8 cellular contexts compared by ENCODE assay signal in genomic region chr2:86038291-86039081, GRCh38.
A peak's percentile ranks its signal among the peaks of the same experiment; 100 is the strongest.
DNase-seq lines count a peak whose midpoint lies in the region; ATAC-seq and TF ChIP-seq lines count a peak whose summit lies in the region.

No MANE protein-coding gene starts in this region.

- no peak overlapping the region for H3K9ac ChIP-seq in mucosa of rectum (ENCODE audit: low read depth in 1 of 2, low read length in 2 of 2)

- in situ Hi-C loops in astrocyte of the spinal cord (cut with HindIII; ENCODE audit: low sequenced_read_pairs), result no loop called here

- DNase-seq in T follicular helper cell (ENCODE audit: low read depth) (peak; percentile 79), astrocyte of the spinal cord (ENCODE audit: low read depth, low spot score) (peak; percentile 71), HPDE6-E6E7 (ENCODE audit: extremely low spot score) (no peak), BE2C (no peak), NCI-H2171 (lab: John Stamatoyannopoulos, UW) (no peak)

- H3K4me1 ChIP-seq in mucosa of rectum (ENCODE audit: control insufficient read depth in 2 of 2, insufficient read depth in 2 of 2, low read length in 2 of 2), result peaks cover 30 to 31% of the 10 kb centered on the region in 2 donors
- no peaks in the 10 kb centered on the region for H3K4me1 ChIP-seq in BE2C

- H3K27ac ChIP-seq in mucosa of rectum (ENCODE audit: low read depth in 2 of 2, low read length in 2 of 2) (peak overlapping the region; percentile 77 to 93), temporal lobe (ENCODE audit: low read depth, low read length) (peak overlapping the region; percentile 95)

- TF ChIP-seq CTCF in astrocyte of the spinal cord (IDR thresholded peaks at IDR 0.05; ENCODE audit: low read depth, low read length) (no peak), BE2C (IDR thresholded peaks at IDR 0.05; ENCODE audit: low read depth, low read length) (no peak)

- ATAC-seq in GM19463 (IDR thresholded peaks at IDR 0.05; ENCODE audit: unreplicated experiment), result peak; percentile 49

- no peaks in the 10 kb centered on the region for H3K9me3 ChIP-seq in mucosa of rectum (ENCODE audit: control insufficient read depth in 2 of 2, low read length in 2 of 2)
- no peaks in the 10 kb centered on the region for H3K9me3 ChIP-seq in BE2C

- peaks cover 50 to 62% of the 10 kb centered on the region in 2 donors for H3K36me3 ChIP-seq in mucosa of rectum (ENCODE audit: control insufficient read depth in 2 of 2, insufficient read depth in 2 of 2, low read length in 2 of 2)
- peaks cover 33% of the 10 kb centered on the region for H3K36me3 ChIP-seq in BE2C

- H3K27me3 ChIP-seq in mucosa of rectum (ENCODE audit: control insufficient read depth in 2 of 2, insufficient read depth in 2 of 2, low read length in 2 of 2), result no peaks in the 10 kb centered on the region
- no peaks in the 10 kb centered on the region for H3K27me3 ChIP-seq in BE2C

- H3K4me3 ChIP-seq in astrocyte of the spinal cord (ENCODE audit: low read depth, low read length) (no peak overlapping the region), mucosa of rectum (ENCODE audit: low read length in 2 of 2) (peak overlapping the region in 1 of 2 donors; percentile 24), BE2C (ENCODE audit: low read depth, low read length) (no peak overlapping the region)

Comparison
In these comparisons a context has a peak if more than half of its experiments do, and no peak if none do; other contexts are left out.
1. DNase-seq: peak in T follicular helper cell (single experiment) and astrocyte of the spinal cord (single experiment); none in HPDE6-E6E7 (single experiment), BE2C (single experiment) and NCI-H2171 (single experiment).